ENCODE assay signal across 3 cellular contexts in genomic region chr10:121918819-121919218, GRCh38.
TF ChIP-seq lines count a peak whose summit lies in the region.

No MANE protein-coding gene starts in this region.

TF ChIP-seq in A549, 52 proteins besides CTCF, POLR2A, EP300 and RAD21:
- peak; percentile 57 for TF ChIP-seq MAFK (IDR thresholded peaks at IDR 0.05; ENCODE audit: partially characterized antibody)

TF ChIP-seq in K562, 482 proteins besides CTCF, POLR2A, EP300 and RAD21:
- peak; percentile 57 for TF ChIP-seq NFYB (IDR thresholded peaks at IDR 0.05; ENCODE audit: extremely low read depth, insufficient read length)

TF ChIP-seq in HepG2, 621 proteins besides CTCF, POLR2A, EP300 and RAD21:
- TF ChIP-seq NFYB (CRISPR knock-in tag; IDR thresholded peaks at IDR 0.05) = peak; percentile 42; the same call in 1 of the 2 replicates
- TF ChIP-seq NFYC (CRISPR knock-in tag; IDR thresholded peaks at IDR 0.05) = peak; percentile 34; the same call in 1 of the 2 replicates
TF ChIP-seq in HepG2: peak in this region for 2; not testable (repeated sequence) for 619.
